ENCODE assay signal across 25 cellular contexts in genomic region chr5:175012267-175012666, GRCh38.
DNase-seq lines count a peak whose midpoint lies in the region; ATAC-seq, FAIRE-seq and TF ChIP-seq lines count a peak whose summit lies in the region.
"Had no signal": no experiment of that assay in that cellular context is flagged by ENCODE, and none has a peak within 500 bp of the region (broad histone marks: within the 10 kb centered on the region; RNA-seq: fewer than 3 reads in every experiment).

No MANE protein-coding gene starts in this region.

- H3K23ac ChIP-seq in H1 (ENCODE audit: insufficient read length): no peak overlapping the region

- ATAC-seq in GM18511 (IDR thresholded peaks at IDR 0.05; ENCODE audit: unreplicated experiment): no peak
- ATAC-seq: A549; CD8-positive, alpha-beta T cell; GM12878 had no signal

- no peak for TF ChIP-seq CTCF in H1 (IDR thresholded peaks at IDR 0.05; ENCODE audit: control extremely low read depth in 1 of 3, insufficient read depth in 1 of 3, low read depth in 1 of 3, low read length in 3 of 3)
- no peak for TF ChIP-seq CTCF in neural progenitor cell (IDR thresholded peaks at IDR 0.05)
- no peak for TF ChIP-seq CTCF in brain microvascular endothelial cell (IDR thresholded peaks at IDR 0.05; ENCODE audit: low read depth, low read length, missing control alignments)

- no peak overlapping the region for H3K18ac ChIP-seq in H1 (ENCODE audit: extremely low read depth, low read length)

- no peaks in the 10 kb centered on the region for H3K36me3 ChIP-seq in H7 (replicated peaks; ENCODE audit: control insufficient read depth, insufficient read depth, low read length)
- H3K36me3 ChIP-seq in H1 (ENCODE audit: control insufficient read depth in 2 of 4, insufficient read depth in 4 of 4, low read length in 3 of 4): no peaks in the 10 kb centered on the region
- no peaks in the 10 kb centered on the region for H3K36me3 ChIP-seq in neural progenitor cell
- H3K36me3 ChIP-seq in brain microvascular endothelial cell (replicated peaks): no peaks in the 10 kb centered on the region
- H3K36me3 ChIP-seq: BLaER1 treated with 17β-estradiol and CSF1 and Interleukin-3, amounts not matched to agents 10 nM and 100 nM had no signal

- no peak overlapping the region for H2BK20ac ChIP-seq in H1 (ENCODE audit: low read length)

- H2BK5ac ChIP-seq in H1 (ENCODE audit: low read depth, low read length): no peak overlapping the region

- TF ChIP-seq POLR2A in H1 (IDR thresholded peaks at IDR 0.05; ENCODE audit: control extremely low read depth in 1 of 2, low read depth in 2 of 2, low read length in 2 of 2): no peak

- H3K56ac ChIP-seq in H1 (replicated peaks; ENCODE audit: insufficient read length, low read depth, low read length): no peak overlapping the region

- no peak for TF ChIP-seq EP300 in H1 (IDR thresholded peaks at IDR 0.05; ENCODE audit: borderline replicate concordance in 1 of 2, low read depth in 2 of 2, low read length in 2 of 2)

- no peak overlapping the region for H4K5ac ChIP-seq in H1 (ENCODE audit: insufficient read length, low read depth, low read length)

- no peaks in the 10 kb centered on the region for H3K36me3 Mint-ChIP-seq in neural progenitor cell
- no peaks in the 10 kb centered on the region for H3K36me3 Mint-ChIP-seq in T-helper 2 cell treated with Interferon-gamma antibody and Interleukin-4, amounts not matched to agents 5 μg/mL and 100 μg/mL, for 36 hours (ENCODE audit: low read depth)
- H3K36me3 Mint-ChIP-seq: CD8-positive, alpha-beta T cell had no signal

- H3K27ac ChIP-seq in H1 (ENCODE audit: low read depth, low read length) (no peak overlapping the region), neural progenitor cell (no peak overlapping the region), brain microvascular endothelial cell (no peak overlapping the region)
- H3K27ac ChIP-seq: 22Rv1; A549; BLaER1 treated with 17β-estradiol and CSF1 and Interleukin-3, amounts not matched to agents 10 nM and 100 nM; C4-2B had no signal

- TF ChIP-seq RAD21 in H1 (IDR thresholded peaks at IDR 0.05 in 1 of 2, conservative IDR thresholded peaks at IDR 0.05 in 1 of 2; ENCODE audit: low read depth in 2 of 2, low read length in 2 of 2): no peak

- peaks cover 0 to 3% (median 1%) of the 10 kb centered on the region in 4 experiments; a peak in 3 of 7 replicates for H3K4me1 ChIP-seq in H1 (replicated peaks in 1 of 4; ENCODE audit: control insufficient read depth in 3 of 4, insufficient read depth in 4 of 4, low read length in 3 of 4)
- no peaks in the 10 kb centered on the region for H3K4me1 ChIP-seq in neural progenitor cell
- H3K4me1 ChIP-seq: BLaER1 treated with 17β-estradiol and CSF1 and Interleukin-3, amounts not matched to agents 10 nM and 100 nM had no signal

- no peak overlapping the region for H4K8ac ChIP-seq in H1 (ENCODE audit: extremely low read depth, insufficient read depth, low read length)

- H2BK12ac ChIP-seq in H1 (ENCODE audit: low read depth, low read length): 0 out of 2 replicates have a peak overlapping the region, but pooled peaks have one; percentile 9

- H3K4me3 Mint-ChIP-seq in neural progenitor cell: no peak overlapping the region
- no peak overlapping the region for H3K4me3 Mint-ChIP-seq in T-helper 2 cell treated with Interferon-gamma antibody and Interleukin-4, amounts not matched to agents 5 μg/mL and 100 μg/mL, for 36 hours
- H3K4me3 Mint-ChIP-seq: B cell; CD4-positive, alpha-beta T cell; CD8-positive, alpha-beta T cell had no signal

- peaks cover 6% of the 10 kb centered on the region for H3K4me1 Mint-ChIP-seq in neural progenitor cell
- H3K4me1 Mint-ChIP-seq in T-helper 2 cell treated with Interferon-gamma antibody and Interleukin-4, amounts not matched to agents 5 μg/mL and 100 μg/mL, for 36 hours (ENCODE audit: low read depth): no peaks in the 10 kb centered on the region
- H3K4me1 Mint-ChIP-seq: B cell had no signal

- H3K9ac ChIP-seq in H1 (replicated peaks in 1 of 4; ENCODE audit: extremely low read depth in 1 of 4, low read depth in 3 of 4, low read length in 3 of 4): no peak overlapping the region
- no peak overlapping the region for H3K9ac ChIP-seq in neural progenitor cell
- H3K9ac ChIP-seq: BLaER1 treated with 17β-estradiol and CSF1 and Interleukin-3, amounts not matched to agents 10 nM and 100 nM had no signal

- H3K4me3 ChIP-seq in H7 (ENCODE audit: insufficient read depth, low read depth, low read length): no peak overlapping the region
- no peak overlapping the region for H3K4me3 ChIP-seq in H1 (ENCODE audit: extremely low read depth in 1 of 4, insufficient read depth in 2 of 4, low read depth in 3 of 4, low read length in 4 of 4)
- H3K4me3 ChIP-seq in neural progenitor cell: no peak overlapping the region
- H3K4me3 ChIP-seq in brain microvascular endothelial cell (ENCODE audit: low read depth, low read length): no peak overlapping the region
- H3K4me3 ChIP-seq: A549; BLaER1 treated with 17β-estradiol and CSF1 and Interleukin-3, amounts not matched to agents 10 nM and 100 nM; GM12878 had no signal

- no peaks in the 10 kb centered on the region for H3K27me3 ChIP-seq in H7 (ENCODE audit: control insufficient read depth, insufficient read depth, low read length)
- H3K27me3 ChIP-seq in H1 (replicated peaks in 1 of 4; ENCODE audit: control insufficient read depth in 3 of 4, extremely low read depth in 1 of 4, insufficient read depth in 3 of 4, low read length in 3 of 4): no peaks in the 10 kb centered on the region
- no peaks in the 10 kb centered on the region for H3K27me3 ChIP-seq in neural progenitor cell
- H3K27me3 ChIP-seq in brain microvascular endothelial cell (replicated peaks): no peaks in the 10 kb centered on the region
- H3K27me3 ChIP-seq: BLaER1 treated with 17β-estradiol and CSF1 and Interleukin-3, amounts not matched to agents 10 nM and 100 nM had no signal

- in situ Hi-C loops in brain microvascular endothelial cell (cut with HindIII; ENCODE audit: low pct_ligation_motif_present, low sequenced_read_pairs): no loop called here

- no peak overlapping the region for H3K4me2 ChIP-seq in H1 (ENCODE audit: insufficient read depth in 1 of 2, low read depth in 2 of 2, low read length in 2 of 2)
- H3K4me2 ChIP-seq in neural progenitor cell: no peak overlapping the region
- H3K4me2 ChIP-seq: A549; BLaER1 treated with 17β-estradiol and CSF1 and Interleukin-3, amounts not matched to agents 10 nM and 100 nM had no signal

- no peak overlapping the region for H2BK120ac ChIP-seq in H1 (replicated peaks; ENCODE audit: low read depth, low read length)

- H2AFZ ChIP-seq in H1 (ENCODE audit: low read length) (peak overlapping the region; percentile 44; the same call in 1 of the 2 replicates), neural progenitor cell (replicated peaks) (peak overlapping the region; percentile 79)

- H4K91ac ChIP-seq in H1 (replicated peaks; ENCODE audit: insufficient read length, low read length): no peak overlapping the region

- H2BK15ac ChIP-seq in H1 (ENCODE audit: low read length): no peak overlapping the region

- 85% methylated on average over 8 of the region's 8 CpGs; no CpG with 5 or more reads in 1 of the 2 experiments for WGBS in H1 (ENCODE audit: extremely low coverage in 1 of 2, insufficient coverage in 1 of 2, insufficient read length in 1 of 2, insufficient replicate concordance in 2 of 2, low coverage in 1 of 2, low lambda C conversion rate in 2 of 2, missing lambda C conversion rate in 1 of 2), 2 experiments

- CTCF ChIA-PET in H1 (lab: Charles Lee; ENCODE audit: partially characterized antibody): no interaction called here

- no peak overlapping the region for H3K14ac ChIP-seq in H1 (ENCODE audit: insufficient read length)

- no peak for FAIRE-seq in H1 (lab: Jason Lieb, UNC)
- FAIRE-seq: A549, D721Med, GM12878, GM12892, GM18507, GM19239 had no signal

- no peak overlapping the region for H3K27ac Mint-ChIP-seq in neural progenitor cell
- no peak overlapping the region for H3K27ac Mint-ChIP-seq in T-helper 2 cell treated with Interferon-gamma antibody and Interleukin-4, amounts not matched to agents 5 μg/mL and 100 μg/mL, for 36 hours
- H3K27ac Mint-ChIP-seq: B cell; CD4-positive, alpha-beta T cell; CD8-positive, alpha-beta T cell had no signal

- no peaks in the 10 kb centered on the region for H3K79me2 ChIP-seq in H1 (ENCODE audit: control insufficient read depth in 1 of 2, insufficient read depth in 2 of 2, low read length in 2 of 2)
- H3K79me2 ChIP-seq in neural progenitor cell (ENCODE audit: low read depth): no peaks in the 10 kb centered on the region

- H4K20me1 ChIP-seq in H1 (replicated peaks in 1 of 2; ENCODE audit: control insufficient read depth in 1 of 2, insufficient read depth in 2 of 2, low read length in 2 of 2) (no peaks in the 10 kb centered on the region), neural progenitor cell (ENCODE audit: low read depth) (no peaks in the 10 kb centered on the region)
- H4K20me1 ChIP-seq: BLaER1 treated with 17β-estradiol and CSF1 and Interleukin-3, amounts not matched to agents 10 nM and 100 nM had no signal

- H2AK5ac ChIP-seq in H1 (ENCODE audit: low read depth, low read length): no peak overlapping the region

- peaks cover 4% of the 10 kb centered on the region for H3K27me3 Mint-ChIP-seq in neural progenitor cell (ENCODE audit: insufficient read depth, low read depth)
- no peaks in the 10 kb centered on the region for H3K27me3 Mint-ChIP-seq in T-helper 2 cell treated with Interferon-gamma antibody and Interleukin-4, amounts not matched to agents 5 μg/mL and 100 μg/mL, for 36 hours (ENCODE audit: low read depth)
- H3K27me3 Mint-ChIP-seq: B cell had no signal

- POLR2A ChIA-PET in H1 (lab: Charles Lee; ENCODE audit: partially characterized antibody): no interaction called here

- H3K4ac ChIP-seq in H1 (replicated peaks; ENCODE audit: insufficient read length, low read depth, low read length): no peak overlapping the region

- no peaks in the 10 kb centered on the region for H3K79me1 ChIP-seq in H1 (ENCODE audit: low read depth, low read length)

- H3K23me2 ChIP-seq in H1 (ENCODE audit: low read depth, low read length): peaks cover 2% of the 10 kb centered on the region; the same call in 1 of the 2 replicates

- peaks cover 3% of the 10 kb centered on the region for H3K9me3 Mint-ChIP-seq in neural progenitor cell
- no peaks in the 10 kb centered on the region for H3K9me3 Mint-ChIP-seq in T-helper 2 cell treated with Interferon-gamma antibody and Interleukin-4, amounts not matched to agents 5 μg/mL and 100 μg/mL, for 36 hours
- H3K9me3 Mint-ChIP-seq: CD8-positive, alpha-beta T cell had no signal

- H3K9me3 ChIP-seq in H1 (ENCODE audit: insufficient read depth in 2 of 2, low read depth in 1 of 2, low read length in 1 of 2) (no peaks in the 10 kb centered on the region), neural progenitor cell (ENCODE audit: low read depth) (no peaks in the 10 kb centered on the region)
- H3K9me3 ChIP-seq: A549; BLaER1 treated with 17β-estradiol and CSF1 and Interleukin-3, amounts not matched to agents 10 nM and 100 nM; Caco-2 had no signal

- DNase-seq in ELF-1 (ENCODE audit: low read depth, low spot score) (peak; percentile 14), H7 (peak; percentile 24), H1 (ENCODE audit: low read depth in 1 of 2, low spot score in 2 of 2) (no peak), neural progenitor cell (ENCODE audit: low spot score) (no peak), brain microvascular endothelial cell (no peak), cerebellum (ENCODE audit: low spot score) (no peak)
- DNase-seq in T-helper 2 cell treated with Interferon-gamma antibody and Interleukin-4, amounts not matched to agents 5 μg/mL and 100 μg/mL, for 36 hours (ENCODE audit: low spot score): no peak
- DNase-seq: AML-193; Caco-2; Calu3; CD4-positive, alpha-beta T cell; CD8-positive, alpha-beta T cell; DMS79 treated with DMSO at 0.1 percent for 48 hours; GDM1 had no signal

- no peaks in the 10 kb centered on the region for H3F3A ChIP-seq in neural progenitor cell (ENCODE audit: low read depth)

Comparison
In these comparisons a context has a peak if more than half of its experiments do, and no peak if none do; other contexts are left out.
1. DNase-seq: peak in ELF-1 (single experiment) and H7 (single experiment); none in H1 (0 of 2), neural progenitor cell (single experiment), brain microvascular endothelial cell (single experiment), cerebellum (single experiment) and T-helper 2 cell treated with Interferon-gamma antibody and Interleukin-4, amounts not matched to agents 5 μg/mL and 100 μg/mL, for 36 hours (single experiment).